ENCODE assay signal across 8 cellular contexts in genomic region chr7:129780257-129781127, GRCh38.
DNase-seq lines count a peak whose midpoint lies in the region; ATAC-seq, FAIRE-seq and TF ChIP-seq lines count a peak whose summit lies in the region.

No MANE protein-coding gene starts in this region.

- no peak overlapping the region for H3K27ac ChIP-seq in kidney (ENCODE audit: low read depth in 2 of 2, low read length in 2 of 2)

- H3K36me3 ChIP-seq in kidney (ENCODE audit: control insufficient read depth in 1 of 2, insufficient read depth in 2 of 2, low read length in 2 of 2), result no peaks in the 10 kb centered on the region

- peak overlapping the region; percentile 21 to 24 for H3K4me3 ChIP-seq in kidney (ENCODE audit: low read length in 2 of 2)

- no peak for FAIRE-seq in kidney (lab: Jason Lieb, UNC)

- no peaks in the 10 kb centered on the region for H3K36me3 Mint-ChIP-seq in activated naive CD4-positive, alpha-beta T cell treated with anti-CD3 and anti-CD28 coated beads for 36 hours (ENCODE audit: low read depth)

- H3K9ac ChIP-seq in kidney (ENCODE audit: low read length in 2 of 2), result no peak overlapping the region

- ATAC-seq in HG02571 (IDR thresholded peaks at IDR 0.05; ENCODE audit: unreplicated experiment), result no peak

- in situ Hi-C loops in SK-MEL-5 (cut with HindIII; ENCODE audit: low pct_unique_long_range_greater_than_20kb, low sequenced_read_pairs), result no loop called here

- CTCF ChIA-PET in activated naive CD4-positive, alpha-beta T cell treated with anti-CD3 and anti-CD28 coated beads for 36 hours (lab: Charles Lee), result interaction anchor here (0.6 to 2.7 kb wide), 5 partner anchors 17 to 98 kb away, joined by 3 to 11 read pairs (median 6); no protein-coding TSS in a partner anchor

- no peak for TF ChIP-seq CTCF in kidney (IDR thresholded peaks at IDR 0.05; ENCODE audit: borderline replicate concordance, extremely low read depth, insufficient read depth)

- no peak overlapping the region for H3K27ac Mint-ChIP-seq in activated naive CD4-positive, alpha-beta T cell treated with anti-CD3 and anti-CD28 coated beads for 36 hours

- DNase-seq in GM19238 (ENCODE audit: insufficient read length, low spot score) (peak; percentile 46), LoVo (ENCODE audit: low spot score) (peak; percentile 98), SK-MEL-5 (ENCODE audit: low read depth, low spot score) (peak; percentile 83), kidney (peak; percentile 94), epidermal melanocyte (ENCODE audit: insufficient read length, low spot score) (no peak)
- DNase-seq in activated naive CD4-positive, alpha-beta T cell treated with anti-CD3 and anti-CD28 coated beads for 36 hours, result peak; percentile 91
- DNase-seq in stimulated activated CD4-positive, alpha-beta T cell treated with anti-CD3 and anti-CD28 coated beads, Interleukin-2, amount 100 ng/mL, for 24 hours, result peak; percentile 77 to 86

- H3K9me3 ChIP-seq in kidney (ENCODE audit: control insufficient read depth in 1 of 2, low read length in 2 of 2), result no peaks in the 10 kb centered on the region

- H3K9me3 Mint-ChIP-seq in activated naive CD4-positive, alpha-beta T cell treated with anti-CD3 and anti-CD28 coated beads for 36 hours, result no peaks in the 10 kb centered on the region

- H3K4me1 ChIP-seq in kidney (ENCODE audit: control insufficient read depth in 1 of 2, insufficient read depth in 1 of 2, low read depth in 1 of 2, low read length in 2 of 2), result peaks cover 3 to 21% of the 10 kb centered on the region in 2 donors

- H3K27me3 Mint-ChIP-seq in activated naive CD4-positive, alpha-beta T cell treated with anti-CD3 and anti-CD28 coated beads for 36 hours (ENCODE audit: low read depth), result peaks cover 57% of the 10 kb centered on the region

- peaks cover 40% of the 10 kb centered on the region for H3K4me1 Mint-ChIP-seq in activated naive CD4-positive, alpha-beta T cell treated with anti-CD3 and anti-CD28 coated beads for 36 hours (ENCODE audit: low read depth)

- H3K4me3 Mint-ChIP-seq in activated naive CD4-positive, alpha-beta T cell treated with anti-CD3 and anti-CD28 coated beads for 36 hours, result peak overlapping the region; percentile 73

- intact Hi-C loops in activated naive CD4-positive, alpha-beta T cell treated with anti-CD3 and anti-CD28 coated beads for 36 hours (cut with micrococcal nuclease), result loop anchor here (1.0 to 5.0 kb wide), 6 partner anchors 45 to 556 kb away; partner anchors contain the start of genes NRF1 and SMKR1
- intact Hi-C loops in kidney (cut with DNase I), result no loop called here
